In the genomic region with DNA sequence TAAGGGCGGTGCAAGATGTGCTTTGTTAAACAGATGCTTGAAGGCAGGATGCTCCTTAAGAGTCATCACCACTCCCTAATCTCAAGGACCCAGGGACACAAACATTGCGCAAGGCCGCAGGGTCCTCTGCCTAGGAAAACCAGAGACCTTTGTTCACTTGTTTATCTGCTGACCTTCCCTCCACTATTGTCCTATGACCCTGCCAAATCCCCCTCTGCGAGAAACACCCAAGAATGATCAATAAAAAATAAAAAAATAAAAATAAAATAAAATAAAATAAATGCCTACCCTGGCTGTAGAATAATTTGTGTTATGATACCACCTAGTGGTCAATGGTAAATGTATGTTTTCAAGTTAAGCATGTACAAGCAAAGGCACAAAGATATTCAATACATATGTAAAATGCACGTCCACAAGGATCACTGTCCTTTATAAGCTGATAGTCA, we compare ENCODE assay signal across 8 cellular contexts. TPM values are rescaled to one million over a fixed set of nuclear protein-coding genes. Genes with fewer than 3 reads are reported as not detected.
DNase-seq lines count a peak whose midpoint lies in the region; ATAC-seq, FAIRE-seq and TF ChIP-seq lines count a peak whose summit lies in the region.
"Not testable (repeated sequence)": the region's sequence is repeated elsewhere in the genome, so short reads cannot be mapped to it uniquely, and the experiment has no call there.

No MANE protein-coding gene starts in this region.

- BruUV-seq in GM12878 (replicated peaks; lab: Mats Ljungman, UMichigan), result not testable (repeated sequence)

- TF ChIP-seq EP300 in GM12878 (IDR thresholded peaks at IDR 0.05; ENCODE audit: borderline replicate concordance in 1 of 2, control insufficient read depth in 1 of 2, low read depth in 2 of 2, low read length in 2 of 2), result not testable (repeated sequence)

- FAIRE-seq in GM12878 (lab: Jason Lieb, UNC), result peak; percentile 61

- POLR2A ChIA-PET in GM12878 (lab: Charles Lee), result not testable (repeated sequence)

- H3K4me3 ChIP-seq in GM23248, GM12878: not testable (repeated sequence)

- WGBS in GM23248 (ENCODE audit: low coverage in 1 of 2, low lambda C conversion rate in 2 of 2, missing lambda C conversion rate in 2 of 2), 2 experiments, result 49 to 50% methylated on average over 5 of the region's 5 CpGs
- 29% methylated on average over 5 of the region's 5 CpGs for WGBS in GM12878 (ENCODE audit: insufficient coverage, insufficient replicate concordance, low lambda C conversion rate, missing lambda C conversion rate)

- peak; percentile 63 for DNase-seq in CD1c-positive myeloid dendritic cell (ENCODE audit: extremely low spot score)
- DNase-seq in GM23248, result peak; percentile 62
- DNase-seq in NCI-H1092 treated with DMSO at 0.1 percent for 48 hours (lab: John Stamatoyannopoulos, UW), result peak; percentile 33
- peak; percentile 50 for DNase-seq in RPMI7951 (ENCODE audit: low read depth)
- not testable (repeated sequence) for DNase-seq in GM12878 (ENCODE audit: low read depth, low spot score); stimulated activated effector memory CD8-positive, alpha-beta T cell treated with anti-CD3 and anti-CD28 coated beads, Interleukin-12 subunit alpha, Interleukin-12 subunit beta, amount 100 ng/mL, for 72 hours (ENCODE audit: low spot score in 2 of 2)
- peak in 1 of 2 donors; percentile 34 for DNase-seq in foreskin keratinocyte
- DNase-seq in lung microvascular endothelial cell (ENCODE audit: low read depth in 2 of 2), result peak; percentile 53 to 71

- H2AFZ ChIP-seq in GM23248; GM12878 (ENCODE audit: control insufficient read depth, low read depth, low read length): not testable (repeated sequence)

- not testable (repeated sequence) for H3K27ac ChIP-seq in GM23248; GM12878 (ENCODE audit: control insufficient read depth, insufficient read depth); foreskin keratinocyte

- not testable (repeated sequence) for H3K9ac ChIP-seq in GM23248; GM12878 (ENCODE audit: control insufficient read depth, insufficient read depth, low read length)

- SMC1A ChIA-PET in GM12878 (lab: Charles Lee; ENCODE audit: uncharacterized antibody, unreplicated experiment), result interaction anchor here (1.1 kb wide), 1 partner anchor 134 kb away, joined by 3 read pairs; no protein-coding TSS in a partner anchor

- not testable (repeated sequence) for H3K9me2 ChIP-seq in GM23248 (ENCODE audit: insufficient read depth)

- TF ChIP-seq CTCF in GM12878 (IDR thresholded peaks at IDR 0.05 in 2 of 3, conservative IDR thresholded peaks at IDR 0.05 in 1 of 3; ENCODE audit: control insufficient read depth in 2 of 3, extremely low read depth in 1 of 3, insufficient read depth in 1 of 3, low read depth in 3 of 3, low read length in 3 of 3) (peak; percentile 6 to 52 (median 26); a peak in 4 of 6 replicates), foreskin keratinocyte (conservative IDR thresholded peaks at IDR 0.05) (peak; percentile 79)

- H3K9me3 Mint-ChIP-seq in stimulated activated effector memory CD8-positive, alpha-beta T cell treated with anti-CD3 and anti-CD28 coated beads, Interleukin-12 subunit alpha, Interleukin-12 subunit beta, amount 100 ng/mL, for 72 hours, result not testable (repeated sequence)

- CTCF ChIA-PET in GM12878 (lab: Yijun Ruan, JAX), result interaction anchor here (1.1 to 3.1 kb wide), 5 partner anchors 12 to 196 kb away, joined by 3 to 22 read pairs (median 3); no protein-coding TSS in a partner anchor

- H4K20me1 ChIP-seq in GM23248 (ENCODE audit: insufficient read depth); GM12878 (ENCODE audit: control insufficient read depth, insufficient read depth): not testable (repeated sequence)

- not testable (repeated sequence) for H3K4me1 Mint-ChIP-seq in stimulated activated effector memory CD8-positive, alpha-beta T cell treated with anti-CD3 and anti-CD28 coated beads, Interleukin-12 subunit alpha, Interleukin-12 subunit beta, amount 100 ng/mL, for 72 hours

- H3K27ac Mint-ChIP-seq in stimulated activated effector memory CD8-positive, alpha-beta T cell treated with anti-CD3 and anti-CD28 coated beads, Interleukin-12 subunit alpha, Interleukin-12 subunit beta, amount 100 ng/mL, for 72 hours, result not testable (repeated sequence)

- not testable (repeated sequence) for H3K79me2 ChIP-seq in GM23248 (ENCODE audit: insufficient read depth); GM12878 (ENCODE audit: control insufficient read depth, insufficient read depth, low read length)

- H3K4me1 ChIP-seq in GM23248 (ENCODE audit: insufficient read depth); GM12878 (ENCODE audit: control insufficient read depth, insufficient read depth, low read length); foreskin keratinocyte: not testable (repeated sequence)

- in situ Hi-C loops in GM23248 (cut with MboI) (loop anchor here (10.0 to 25.0 kb wide), 2 partner anchors 160 to 277 kb away; a partner anchor contains a TSS), GM12878 (cut with MboI) (loop anchor here (5.0 to 10.0 kb wide), 4 partner anchors 157 to 490 kb away; no protein-coding TSS in a partner anchor)

- not testable (repeated sequence) for H3K36me3 ChIP-seq in GM23248 (ENCODE audit: low read depth); GM12878 (ENCODE audit: control insufficient read depth in 2 of 2, insufficient read depth in 2 of 2, low read length in 1 of 2)

- H3F3A ChIP-seq in GM23248 (ENCODE audit: insufficient read depth), result not testable (repeated sequence)

- peak; percentile 78 for TF ChIP-seq RAD21 in GM12878 (IDR thresholded peaks at IDR 0.05; ENCODE audit: insufficient read depth, low read depth, low read length)

- intact Hi-C loops in GM12878 (cut with micrococcal nuclease; ENCODE audit: unreplicated experiment), result loop anchor here (2.0 to 10.0 kb wide), 3 partner anchors 290 to 488 kb away; no protein-coding TSS in a partner anchor

- H3K9me3 ChIP-seq in GM23248 (ENCODE audit: low read depth); GM12878 (replicated peaks; ENCODE audit: control insufficient read depth, insufficient read depth, low read length): not testable (repeated sequence)

- ATAC-seq in GM12878 (peak; percentile 87), foreskin keratinocyte (peak; percentile 41)
- ATAC-seq in stimulated activated effector memory CD8-positive, alpha-beta T cell treated with anti-CD3 and anti-CD28 coated beads, Interleukin-12 subunit alpha, Interleukin-12 subunit beta, amount 100 ng/mL, for 72 hours, result peak; percentile 55

- H3K36me3 Mint-ChIP-seq in stimulated activated effector memory CD8-positive, alpha-beta T cell treated with anti-CD3 and anti-CD28 coated beads, Interleukin-12 subunit alpha, Interleukin-12 subunit beta, amount 100 ng/mL, for 72 hours, result not testable (repeated sequence)

- H3K27me3 ChIP-seq in GM23248 (replicated peaks; ENCODE audit: insufficient read depth) (peaks cover 12% of the 10 kb centered on the region; the same call in 1 of the 2 replicates), foreskin keratinocyte (peaks cover 24% of the 10 kb centered on the region)
- H3K27me3 ChIP-seq in GM12878 (replicated peaks in 1 of 2; ENCODE audit: control insufficient read depth in 2 of 2, insufficient read depth in 2 of 2, low read length in 1 of 2), result not testable (repeated sequence)

- TF ChIP-seq POLR2A in GM12878 (IDR thresholded peaks at IDR 0.05; ENCODE audit: low read depth, low read length), result not testable (repeated sequence)

- H3K4me3 Mint-ChIP-seq in stimulated activated effector memory CD8-positive, alpha-beta T cell treated with anti-CD3 and anti-CD28 coated beads, Interleukin-12 subunit alpha, Interleukin-12 subunit beta, amount 100 ng/mL, for 72 hours, result not testable (repeated sequence)

- H3K4me2 ChIP-seq in GM23248 (ENCODE audit: unreplicated experiment); GM12878 (ENCODE audit: control insufficient read depth, insufficient read depth): not testable (repeated sequence)

- RAD21 ChIA-PET in GM12878 (lab: Charles Lee; ENCODE audit: unreplicated experiment), result interaction anchor here (1.0 kb wide), 1 partner anchor 155 kb away, joined by 3 read pairs; no protein-coding TSS in a partner anchor

TF ChIP-seq in GM12878, 131 proteins besides CTCF, POLR2A, EP300 and RAD21:
- TF ChIP-seq SMC3 (IDR thresholded peaks at IDR 0.05; ENCODE audit: borderline replicate concordance, low read length), result peak; percentile 66
TF ChIP-seq in GM12878: peak in this region for 1; not testable (repeated sequence) for 130.

RNA-seq across cellular contexts. Expression of a gene that starts 20.3 kb away (rescaled TPM):
- 13.0 and 19.5 TPM in 2 replicates for total RNA-seq in GM23248 (2014; rRNA removed; shearing (Covaris generic))
- 15.2 and 18.3 TPM in 2 replicates for polyA plus RNA-seq in GM23248 (2016; fragmentation: Nextera tagmentation; extraction: Ambion mirVana)
- total RNA-seq in RPMI7951 (2014; rRNA removed; shearing (Covaris generic)), result 34.1 and 38.9 TPM in 2 replicates
- total RNA-seq in GM12878 (2013; cell fraction: nucleolus; rRNA removed), result 108 and 116 TPM in 2 replicates
- 42.0 and 45.3 TPM in 2 replicates for total RNA-seq in GM12878 (2014; rRNA removed)
- total RNA-seq in GM12878 (2014; rRNA removed; fragmentation: Illumina TruSeq; extraction: Trizol), result 41.9 and 42.0 TPM in 2 replicates
- 45.7 and 47.5 TPM in 2 replicates for total RNA-seq in GM12878 (2021)
- 36.5 TPM for polyA plus RNA-seq in GM12878 (2011; ENCODE audit: low read depth)
- polyA plus RNA-seq in GM12878 (2011; rRNA removed), result 46.3 and 67.1 TPM in 2 replicates
- 40.7 and 44.8 TPM in 2 replicates for polyA plus RNA-seq in GM12878 (2011; cell fraction: cytosol; rRNA removed)
- polyA plus RNA-seq in GM12878 (2011; cell fraction: nucleus; rRNA removed), result 25.9 and 37.1 TPM in 2 replicates
- polyA plus RNA-seq in GM12878 (2012), result 20.3 and 22.4 TPM in 2 replicates
- polyA plus RNA-seq in GM12878 (2014; fragmentation: Illumina TruSeq; extraction: Trizol), result 44.2 and 57.8 TPM in 2 replicates
- 10 to 100 TPM; 18.2 to 34.6 TPM for polyA plus RNA-seq in GM12878 (2014; fragmentation: Nextera tagmentation; extraction: Ambion mirVana)
- polyA plus RNA-seq in GM12878 (2014; rRNA removed), result 41.3 and 47.8 TPM in 2 replicates
- 10 to 100 TPM; 50.0 to 51.9 TPM for polyA plus RNA-seq in GM12878 (2016; fragmentation: Nextera tagmentation; extraction: Ambion mirVana)
- 47.8 and 64.6 TPM in 2 replicates for polyA minus RNA-seq in GM12878 (2011; rRNA and poly(A)+ RNA removed)
- polyA minus RNA-seq in GM12878 (2011; cell fraction: cytosol; rRNA and poly(A)+ RNA removed), result 17.8 and 21.5 TPM in 2 replicates
- 18.4 and 28.2 TPM in 2 replicates for polyA minus RNA-seq in GM12878 (2011; cell fraction: nucleus; rRNA and poly(A)+ RNA removed)
- 23.8 and 26.0 TPM in 2 replicates for total RNA-seq in foreskin keratinocyte
- polyA plus RNA-seq in foreskin keratinocyte, result 22.6 and 23.1 TPM in 2 replicates
- 18.7 and 26.2 TPM in 2 replicates for total RNA-seq in lung microvascular endothelial cell
